ENCODE assay signal across 9 cellular contexts in genomic region chr11:116851631-116852030, GRCh38. TPM values are rescaled to one million over a fixed set of nuclear protein-coding genes. Genes with fewer than 3 reads are reported as not detected.
DNase-seq lines count a peak whose midpoint lies in the region; FAIRE-seq and TF ChIP-seq lines count a peak whose summit lies in the region.
"Had no signal": no experiment of that assay in that cellular context is flagged by ENCODE, and none has a peak within 500 bp of the region (broad histone marks: within the 10 kb centered on the region; RNA-seq: fewer than 3 reads in every experiment).

No MANE protein-coding gene starts in this region.

- no peaks in the 10 kb centered on the region for H3K9me3 Mint-ChIP-seq in osteocyte (ENCODE audit: unreplicated experiment)

- no peaks in the 10 kb centered on the region for H3K9me2 ChIP-seq in Karpas-422 (replicated peaks; ENCODE audit: insufficient read depth, low read length)

- H2AFZ ChIP-seq in Karpas-422 (ENCODE audit: low read length): no peak overlapping the region

- no peaks in the 10 kb centered on the region for H4K20me1 ChIP-seq in Karpas-422 (ENCODE audit: insufficient read depth, low read depth, low read length)

- no peaks in the 10 kb centered on the region for H3K79me2 ChIP-seq in Karpas-422 (ENCODE audit: low read length)

- H3K36me3 ChIP-seq in MG63 (peaks cover 22% of the 10 kb centered on the region), Karpas-422 (ENCODE audit: insufficient read depth, low read length) (no peaks in the 10 kb centered on the region)

- peaks cover 11% of the 10 kb centered on the region for H3K4me1 Mint-ChIP-seq in osteocyte (ENCODE audit: unreplicated experiment)

- H3K27me3 Mint-ChIP-seq in osteocyte (ENCODE audit: unreplicated experiment): no peaks in the 10 kb centered on the region

- no peak overlapping the region for H3K4me3 Mint-ChIP-seq in osteocyte (ENCODE audit: unreplicated experiment)

- no peak for TF ChIP-seq CTCF in osteocyte (IDR thresholded peaks at IDR 0.05)

- no peak for FAIRE-seq in HTR-8/SVneo (lab: Jason Lieb, UNC)

- peak; percentile 26 for DNase-seq in MG63
- DNase-seq in activated CD4-positive, alpha-beta T cell treated with anti-CD3 and anti-CD28 coated beads for 48 hours: peak; percentile 38
- peak; percentile 8 for DNase-seq in effector CD8-positive, alpha-beta T cell (lab: John Stamatoyannopoulos, UW)
- DNase-seq in stimulated activated CD8-positive, alpha-beta memory T cell treated with anti-CD3 and anti-CD28 coated beads, Interleukin-7, amount 100 ng/mL, for 48 hours (ENCODE audit: extremely low read depth in 1 of 2, low read depth in 1 of 2): peak; percentile 27 to 30
- no peak for DNase-seq in HTR-8/SVneo (ENCODE audit: insufficient read length, low spot score)
- DNase-seq in Karpas-422: no peak
- no peak for DNase-seq in NCI-H1436 (lab: John Stamatoyannopoulos, UW)
- no peak for DNase-seq in osteocyte (ENCODE audit: extremely low spot score, unreplicated experiment)
- DNase-seq: brain microvascular endothelial cell had no signal

- H3K9me3 ChIP-seq in MG63 (no peaks in the 10 kb centered on the region), Karpas-422 (ENCODE audit: low read length) (no peaks in the 10 kb centered on the region)

- H3K27me3 ChIP-seq in MG63 (no peaks in the 10 kb centered on the region), Karpas-422 (ENCODE audit: low read length) (no peaks in the 10 kb centered on the region)
- H3K27me3 ChIP-seq: brain microvascular endothelial cell had no signal

- no peak overlapping the region for H3K27ac ChIP-seq in Karpas-422 (ENCODE audit: low read length)
- H3K27ac ChIP-seq: brain microvascular endothelial cell had no signal

- H3K4me3 ChIP-seq in MG63 (no peak overlapping the region), Karpas-422 (ENCODE audit: low read length) (no peak overlapping the region)

- H3K9ac ChIP-seq in Karpas-422 (ENCODE audit: low read length): no peak overlapping the region

- no peak overlapping the region for H3K27ac Mint-ChIP-seq in osteocyte (ENCODE audit: unreplicated experiment)

- H3K4me2 ChIP-seq in Karpas-422 (ENCODE audit: low read depth, low read length, poor library complexity, severe bottlenecking): no peak overlapping the region

- H3K4me1 ChIP-seq in Karpas-422 (ENCODE audit: low read length): no peaks in the 10 kb centered on the region

- H3K36me3 Mint-ChIP-seq in osteocyte (ENCODE audit: unreplicated experiment): peaks cover 29% of the 10 kb centered on the region

RNA-seq across cellular contexts. Expression of gene APOA1, which starts 14.2 kb away (rescaled TPM):
- not detected in 2 replicates for total RNA-seq in MG63 (2014; rRNA removed; shearing (Covaris generic); ENCODE audit: low replicate concordance)
- not detected in 2 replicates for total RNA-seq in Karpas-422 (2014; rRNA removed; shearing (Covaris generic); ENCODE audit: low replicate concordance)
- not detected in 2 replicates for total RNA-seq in osteocyte

RNA-seq across cellular contexts. Expression of gene APOC3, which starts 21.9 kb away (rescaled TPM):
- not detected in 2 replicates for total RNA-seq in MG63 (2014; rRNA removed; shearing (Covaris generic); ENCODE audit: low replicate concordance)
- total RNA-seq in Karpas-422 (2014; rRNA removed; shearing (Covaris generic); ENCODE audit: low replicate concordance): not detected in 2 replicates
- not detected in 2 replicates for total RNA-seq in osteocyte

RNA-seq across cellular contexts. Expression of gene APOA4, which starts 28.5 kb away (rescaled TPM):
- not detected in 2 replicates for total RNA-seq in MG63 (2014; rRNA removed; shearing (Covaris generic); ENCODE audit: low replicate concordance)
- total RNA-seq in Karpas-422 (2014; rRNA removed; shearing (Covaris generic); ENCODE audit: low replicate concordance): not detected in 2 replicates
- total RNA-seq in osteocyte: not detected in 2 replicates

RNA-seq across cellular contexts. Expression of gene APOA5, which starts 60.0 kb away (rescaled TPM):
- not detected in 2 replicates for total RNA-seq in MG63 (2014; rRNA removed; shearing (Covaris generic); ENCODE audit: low replicate concordance)
- not detected in 2 replicates for total RNA-seq in Karpas-422 (2014; rRNA removed; shearing (Covaris generic); ENCODE audit: low replicate concordance)
- not detected in 2 replicates for total RNA-seq in osteocyte

Comparison
In these comparisons a context has a peak if more than half of its experiments do, and no peak if none do; other contexts are left out.
1. DNase-seq: peak in MG63 (single experiment), activated CD4-positive, alpha-beta T cell treated with anti-CD3 and anti-CD28 coated beads for 48 hours (single experiment), effector CD8-positive, alpha-beta T cell (single experiment) and stimulated activated CD8-positive, alpha-beta memory T cell treated with anti-CD3 and anti-CD28 coated beads, Interleukin-7, amount 100 ng/mL, for 48 hours (2 of 2); none in HTR-8/SVneo (single experiment), Karpas-422 (single experiment), NCI-H1436 (single experiment) and osteocyte (single experiment).